13 cellular contexts compared by ENCODE assay signal in the genomic region with DNA sequence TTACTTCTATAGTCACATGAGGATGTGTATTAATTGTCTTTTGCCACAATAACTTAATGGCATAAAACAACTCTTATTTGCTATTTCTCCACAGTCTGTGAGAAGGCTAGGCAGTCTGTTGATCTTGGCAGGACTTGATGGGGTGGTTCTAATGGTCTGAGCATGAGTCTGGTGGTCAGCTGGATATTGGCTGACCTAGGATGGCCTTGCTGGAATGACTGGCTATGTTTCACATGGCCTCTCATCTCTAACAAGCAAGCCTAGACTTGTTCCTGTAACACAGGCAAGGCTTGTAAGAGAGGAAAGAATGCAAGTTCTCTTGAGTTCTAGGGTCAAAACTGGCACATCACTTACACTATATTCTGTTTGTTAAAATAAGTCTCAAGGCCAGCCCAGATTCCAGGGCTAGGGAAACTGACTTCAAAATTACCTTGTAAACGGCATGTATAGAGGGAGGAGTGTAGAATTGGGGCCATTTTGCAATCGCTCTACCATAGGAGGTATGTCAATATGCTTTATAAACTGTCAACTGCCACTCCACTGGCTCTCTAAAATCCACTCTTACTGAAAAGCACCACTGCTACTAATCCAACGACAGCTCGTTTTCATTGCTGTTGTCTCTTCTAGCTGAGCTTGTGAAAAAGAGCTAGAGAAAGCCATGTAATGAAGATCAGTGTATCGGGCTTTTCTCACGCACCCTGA.
DNase-seq lines count a peak whose midpoint lies in the region; ATAC-seq, FAIRE-seq and TF ChIP-seq lines count a peak whose summit lies in the region.
"Had no signal": no experiment of that assay in that cellular context is flagged by ENCODE, and none has a peak within 500 bp of the region (broad histone marks: within the 10 kb centered on the region; RNA-seq: fewer than 3 reads in every experiment).

No MANE protein-coding gene starts in this region.

- no peak for TF ChIP-seq POLR2A in breast epithelium (IDR thresholded peaks at IDR 0.05)

- H3K36me3 Mint-ChIP-seq in MCF 10A (ENCODE audit: insufficient read depth, unreplicated experiment) = no peaks in the 10 kb centered on the region
- H3K36me3 Mint-ChIP-seq in natural killer cell = no peaks in the 10 kb centered on the region
- no peaks in the 10 kb centered on the region for H3K36me3 Mint-ChIP-seq in activated T-helper 17 cell treated with anti-CD3 and anti-CD28 coated beads, Interleukin-2, amount 50 U/mL, for 72 hours (ENCODE audit: low read depth)

- H3K4me3 Mint-ChIP-seq in MCF 10A (ENCODE audit: unreplicated experiment) = no peak overlapping the region
- no peak overlapping the region for H3K4me3 Mint-ChIP-seq in natural killer cell
- H3K4me3 Mint-ChIP-seq in activated T-helper 17 cell treated with anti-CD3 and anti-CD28 coated beads, Interleukin-2, amount 50 U/mL, for 72 hours = no peak overlapping the region

- H3K27ac ChIP-seq in breast epithelium = peak overlapping the region in 1 of 2 donors; percentile 50
- no peak overlapping the region for H3K27ac ChIP-seq in liver (ENCODE audit: low read depth in 1 of 2, low read length in 2 of 2)
- H3K27ac ChIP-seq: thyroid gland had no signal

- H3K9me3 ChIP-seq in breast epithelium = no peaks in the 10 kb centered on the region
- no peaks in the 10 kb centered on the region for H3K9me3 ChIP-seq in liver (ENCODE audit: control insufficient read depth in 4 of 4, low read length in 3 of 4)
- H3K9me3 ChIP-seq: mucosa of descending colon, thyroid gland had no signal

- H3K4me1 ChIP-seq in breast epithelium = no peaks in the 10 kb centered on the region
- peaks cover 0 to 52% (median 33%) of the 10 kb centered on the region in 4 donors for H3K4me1 ChIP-seq in liver (ENCODE audit: control insufficient read depth in 4 of 4, insufficient read depth in 4 of 4, low read length in 3 of 4)

- 85% methylated on average over 6 of the region's 6 CpGs for WGBS in liver

- no peak for FAIRE-seq in urothelium cell line (lab: Jason Lieb, UNC)

- no peak overlapping the region for H3K9ac ChIP-seq in liver (ENCODE audit: low read depth in 1 of 2, low read length in 2 of 2)

- CTCF ChIA-PET in MCF 10A (lab: Yijun Ruan, JAX) = interaction anchor here (1.2 to 1.6 kb wide), 2 partner anchors 15 to 24 kb away, joined by 4 read pairs; no protein-coding TSS in a partner anchor

- no TSS peak for BruUV-seq in MCF 10A (replicated peaks; lab: Mats Ljungman, UMichigan)

- H3K4me3 ChIP-seq in breast epithelium = no peak overlapping the region
- H3K4me3 ChIP-seq in choroid plexus epithelial cell (ENCODE audit: low read depth, low read length) = no peak overlapping the region
- no peak overlapping the region for H3K4me3 ChIP-seq in liver (ENCODE audit: low read depth in 1 of 3, low read length in 3 of 3)
- H3K4me3 ChIP-seq: mucosa of descending colon, thyroid gland had no signal

- H3K27me3 ChIP-seq in breast epithelium (no peaks in the 10 kb centered on the region), liver (ENCODE audit: control insufficient read depth in 4 of 4, insufficient read depth in 4 of 4, low read length in 3 of 4) (no peaks in the 10 kb centered on the region)
- H3K27me3 ChIP-seq: thyroid gland had no signal

- POLR2A ChIA-PET in MCF 10A (lab: Yijun Ruan, JAX) = interaction anchor here (0.8 to 4.1 kb wide), 4 partner anchors 9 to 49 kb away, joined by 3 to 28 read pairs (median 4); no protein-coding TSS in a partner anchor

- H3K27ac Mint-ChIP-seq in MCF 10A (ENCODE audit: low read depth, unreplicated experiment) (peak overlapping the region; percentile 94), natural killer cell (no peak overlapping the region)
- H3K27ac Mint-ChIP-seq in activated T-helper 17 cell treated with anti-CD3 and anti-CD28 coated beads, Interleukin-2, amount 50 U/mL, for 72 hours = no peak overlapping the region

- no peaks in the 10 kb centered on the region for H3K36me3 ChIP-seq in breast epithelium
- no peaks in the 10 kb centered on the region for H3K36me3 ChIP-seq in liver (ENCODE audit: control insufficient read depth in 4 of 4, insufficient read depth in 3 of 4, low read depth in 1 of 4, low read length in 3 of 4)
- H3K36me3 ChIP-seq: thyroid gland had no signal

- H3K4me1 Mint-ChIP-seq in MCF 10A (ENCODE audit: insufficient read depth, unreplicated experiment) (peaks cover 28% of the 10 kb centered on the region), natural killer cell (peaks cover 17% of the 10 kb centered on the region in 2 donors)
- H3K4me1 Mint-ChIP-seq in activated T-helper 17 cell treated with anti-CD3 and anti-CD28 coated beads, Interleukin-2, amount 50 U/mL, for 72 hours = no peaks in the 10 kb centered on the region

- ATAC-seq in natural killer cell = no peak
- ATAC-seq in activated T-helper 17 cell treated with anti-CD3 and anti-CD28 coated beads, Interleukin-2, amount 50 U/mL, for 72 hours (replicated peaks) = no peak
- ATAC-seq: mucosa of descending colon, Panc1 had no signal

- DNase-seq in MCF 10A (ENCODE audit: unreplicated experiment) (peak; percentile 66), breast epithelium (ENCODE audit: low spot score in 2 of 2) (no peak), choroid plexus epithelial cell (ENCODE audit: low read depth) (peak; percentile 94), urothelium cell line (ENCODE audit: low spot score) (no peak), natural killer cell (no peak)
- DNase-seq in stimulated activated CD4-positive, alpha-beta T cell treated with anti-CD3 and anti-CD28 coated beads, Interleukin-4, amount 100 ng/mL, for 24 hours = no peak
- DNase-seq: Kasumi-1; mucosa of descending colon; stimulated activated CD4-positive, alpha-beta T cell treated with anti-CD3 and anti-CD28 coated beads, Interleukin-2, amount 100 ng/mL, for 24 hours had no signal

- H3K9me3 Mint-ChIP-seq in MCF 10A (ENCODE audit: unreplicated experiment) (no peaks in the 10 kb centered on the region), natural killer cell (no peaks in the 10 kb centered on the region)
- H3K9me3 Mint-ChIP-seq in activated T-helper 17 cell treated with anti-CD3 and anti-CD28 coated beads, Interleukin-2, amount 50 U/mL, for 72 hours = no peaks in the 10 kb centered on the region

- peak in 1 of 2 donors; percentile 9 for TF ChIP-seq RAD21 in liver (IDR thresholded peaks at IDR 0.05)

- no peak for TF ChIP-seq CTCF in MCF 10A (IDR thresholded peaks at IDR 0.05; ENCODE audit: unreplicated experiment)
- no peak for TF ChIP-seq CTCF in breast epithelium (IDR thresholded peaks at IDR 0.05)
- TF ChIP-seq CTCF in choroid plexus epithelial cell (conservative IDR thresholded peaks at IDR 0.05; ENCODE audit: low read depth, low read length) = no peak
- no peak for TF ChIP-seq CTCF in liver (IDR thresholded peaks at IDR 0.05; ENCODE audit: low read depth, low read length, missing input control)
- TF ChIP-seq CTCF in natural killer cell (IDR thresholded peaks at IDR 0.05) = no peak

- intact Hi-C loops in MCF 10A (cut with micrococcal nuclease) = no loop called here
- intact Hi-C loops in breast epithelium (cut with DNase I; ENCODE audit: low total_unique reads) = no loop called here
- intact Hi-C loops in natural killer cell (cut with micrococcal nuclease) = no loop called here

- H3K27me3 Mint-ChIP-seq in MCF 10A (ENCODE audit: insufficient read depth, unreplicated experiment) (no peaks in the 10 kb centered on the region), natural killer cell (ENCODE audit: low read depth in 2 of 2) (no peaks in the 10 kb centered on the region)
- no peaks in the 10 kb centered on the region for H3K27me3 Mint-ChIP-seq in activated T-helper 17 cell treated with anti-CD3 and anti-CD28 coated beads, Interleukin-2, amount 50 U/mL, for 72 hours

TF ChIP-seq in liver, 16 proteins besides CTCF, POLR2A, EP300 and RAD21:
- TF ChIP-seq, protein P1, sequence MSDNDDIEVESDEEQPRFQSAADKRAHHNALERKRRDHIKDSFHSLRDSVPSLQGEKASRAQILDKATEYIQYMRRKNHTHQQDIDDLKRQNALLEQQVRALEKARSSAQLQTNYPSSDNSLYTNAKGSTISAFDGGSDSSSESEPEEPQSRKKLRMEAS (IDR thresholded peaks at IDR 0.05) = no peak
- TF ChIP-seq YY1 (IDR thresholded peaks at IDR 0.05) = peak; percentile 22
- no peak for TF ChIP-seq FOXA1 (IDR thresholded peaks at IDR 0.05)
- TF ChIP-seq REST (IDR thresholded peaks at IDR 0.05) = no peak
- TF ChIP-seq JUND (IDR thresholded peaks at IDR 0.05) = peak in 1 of 2 donors; percentile 15
- peak in 1 of 2 donors; percentile 18 for TF ChIP-seq HNF4A (conservative IDR thresholded peaks at IDR 0.05)
- TF ChIP-seq GABPA (IDR thresholded peaks at IDR 0.05 in 1 of 2, conservative IDR thresholded peaks at IDR 0.05 in 1 of 2) = no peak
- TF ChIP-seq NR2F2 (IDR thresholded peaks at IDR 0.05) = peak; percentile 67
- peak; percentile 38 for TF ChIP-seq SP1 (IDR thresholded peaks at IDR 0.05)
- TF ChIP-seq, protein P2, sequence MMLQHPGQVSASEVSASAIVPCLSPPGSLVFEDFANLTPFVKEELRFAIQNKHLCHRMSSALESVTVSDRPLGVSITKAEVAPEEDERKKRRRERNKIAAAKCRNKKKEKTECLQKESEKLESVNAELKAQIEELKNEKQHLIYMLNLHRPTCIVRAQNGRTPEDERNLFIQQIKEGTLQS (IDR thresholded peaks at IDR 0.05) = no peak
- peak; percentile 49 to 54 for TF ChIP-seq RXRA (IDR thresholded peaks at IDR 0.05)
- TF ChIP-seq FOXA2 (IDR thresholded peaks at IDR 0.05) = peak; percentile 45
TF ChIP-seq in liver: peak in this region for 7.

Comparison
In these comparisons a context has a peak if more than half of its experiments do, and no peak if none do; other contexts are left out.
1. DNase-seq: peak in MCF 10A (single experiment) and choroid plexus epithelial cell (single experiment); none in breast epithelium (0 of 2), urothelium cell line (single experiment), natural killer cell (single experiment) and stimulated activated CD4-positive, alpha-beta T cell treated with anti-CD3 and anti-CD28 coated beads, Interleukin-4, amount 100 ng/mL, for 24 hours (single experiment).